8 cellular contexts compared by ENCODE assay signal in genomic region chr2:20916604-20917286, GRCh38.
DNase-seq lines count a peak whose midpoint lies in the region; ATAC-seq and TF ChIP-seq lines count a peak whose summit lies in the region.
"Had no signal": no experiment of that assay in that cellular context is flagged by ENCODE, and none has a peak within 500 bp of the region (broad histone marks: within the 10 kb centered on the region; RNA-seq: fewer than 3 reads in every experiment).

No MANE protein-coding gene starts in this region.

- ATAC-seq in thoracic aorta (ENCODE audit: insufficient number of reproducible peaks, low FRiP score, low read depth) (no peak), HG03571 (IDR thresholded peaks at IDR 0.05; ENCODE audit: unreplicated experiment) (no peak), GM19035 (IDR thresholded peaks at IDR 0.05; ENCODE audit: unreplicated experiment) (no peak)

- no peaks in the 10 kb centered on the region for H3K4me1 ChIP-seq in adipocyte (ENCODE audit: control insufficient read depth, insufficient read depth, low read length)
- H3K4me1 ChIP-seq in left ventricle myocardium inferior = peaks cover 7% of the 10 kb centered on the region
- peaks cover 17 to 29% of the 10 kb centered on the region in 2 donors for H3K4me1 ChIP-seq in thoracic aorta (ENCODE audit: control insufficient read depth in 1 of 2, low read depth in 2 of 2)
- peaks cover 0 to 37% (median 0%) of the 10 kb centered on the region in 3 donors for H3K4me1 ChIP-seq in esophagus squamous epithelium

- TF ChIP-seq POLR2A in esophagus squamous epithelium (IDR thresholded peaks at IDR 0.05) = no peak

- TF ChIP-seq CTCF in left ventricle myocardium inferior (IDR thresholded peaks at IDR 0.05; ENCODE audit: borderline replicate concordance) (peak; percentile 39), thoracic aorta (IDR thresholded peaks at IDR 0.05) (peak; percentile 36), esophagus squamous epithelium (IDR thresholded peaks at IDR 0.05) (peak in 3 of 6 experiments; percentile 9 to 16 (median 10))

- no peaks in the 10 kb centered on the region for H3K9me3 ChIP-seq in adipocyte (ENCODE audit: control insufficient read depth, low read length)
- H3K9me3 ChIP-seq in left ventricle myocardium inferior (replicated peaks) = no peaks in the 10 kb centered on the region
- no peaks in the 10 kb centered on the region for H3K9me3 ChIP-seq in thoracic aorta
- no peaks in the 10 kb centered on the region for H3K9me3 ChIP-seq in esophagus squamous epithelium

- H3K27me3 ChIP-seq in adipocyte (replicated peaks; ENCODE audit: control insufficient read depth, insufficient read depth, low read length) (peaks cover 69% of the 10 kb centered on the region), left ventricle myocardium inferior (ENCODE audit: low read depth) (peaks cover 66% of the 10 kb centered on the region), thoracic aorta (replicated peaks; ENCODE audit: insufficient read depth) (no peaks in the 10 kb centered on the region), esophagus squamous epithelium (peaks cover 0 to 5% (median 0%) of the 10 kb centered on the region in 4 donors)

- H3K36me3 ChIP-seq in adipocyte (ENCODE audit: control insufficient read depth, insufficient read depth, low read length, severe bottlenecking) (no peaks in the 10 kb centered on the region), left ventricle myocardium inferior (no peaks in the 10 kb centered on the region), thoracic aorta (no peaks in the 10 kb centered on the region), esophagus squamous epithelium (no peaks in the 10 kb centered on the region)

- 51 to 56% methylated on average over 6 of the region's 7 CpGs for WGBS in esophagus squamous epithelium, 2 donors

- intact Hi-C loops in left ventricle myocardium inferior (cut with micrococcal nuclease) = no loop called here
- intact Hi-C loops in esophagus squamous epithelium (cut with DNase I) = no loop called here

- H3K9ac ChIP-seq in adipocyte (ENCODE audit: low read length) = no peak overlapping the region

- H3K27ac ChIP-seq in left ventricle myocardium inferior (replicated peaks) (no peak overlapping the region), thoracic aorta (peak overlapping the region; percentile 31 to 64), esophagus squamous epithelium (peak overlapping the region in 1 of 4 donors; percentile 27)

- H3K4me3 ChIP-seq in adipocyte (ENCODE audit: low read length) (no peak overlapping the region), left ventricle myocardium inferior (no peak overlapping the region), thoracic aorta (peak overlapping the region; percentile 3), esophagus squamous epithelium (no peak overlapping the region)

- DNase-seq in HCEC 1CT (peak; percentile 63), adipocyte (ENCODE audit: low read depth) (peak; percentile 32), left ventricle myocardium inferior (no peak), thoracic aorta (ENCODE audit: low spot score) (no peak), esophagus squamous epithelium (lab: John Stamatoyannopoulos, UW) (no peak)
- DNase-seq: SIG-M5 had no signal

Comparison
In these comparisons a context has a peak if more than half of its experiments do, and no peak if none do; other contexts are left out.
1. DNase-seq: peak in HCEC 1CT (single experiment) and adipocyte (single experiment); none in left ventricle myocardium inferior (single experiment), thoracic aorta (single experiment) and esophagus squamous epithelium (single experiment).